8 cellular contexts compared by ENCODE assay signal in the genomic region with DNA sequence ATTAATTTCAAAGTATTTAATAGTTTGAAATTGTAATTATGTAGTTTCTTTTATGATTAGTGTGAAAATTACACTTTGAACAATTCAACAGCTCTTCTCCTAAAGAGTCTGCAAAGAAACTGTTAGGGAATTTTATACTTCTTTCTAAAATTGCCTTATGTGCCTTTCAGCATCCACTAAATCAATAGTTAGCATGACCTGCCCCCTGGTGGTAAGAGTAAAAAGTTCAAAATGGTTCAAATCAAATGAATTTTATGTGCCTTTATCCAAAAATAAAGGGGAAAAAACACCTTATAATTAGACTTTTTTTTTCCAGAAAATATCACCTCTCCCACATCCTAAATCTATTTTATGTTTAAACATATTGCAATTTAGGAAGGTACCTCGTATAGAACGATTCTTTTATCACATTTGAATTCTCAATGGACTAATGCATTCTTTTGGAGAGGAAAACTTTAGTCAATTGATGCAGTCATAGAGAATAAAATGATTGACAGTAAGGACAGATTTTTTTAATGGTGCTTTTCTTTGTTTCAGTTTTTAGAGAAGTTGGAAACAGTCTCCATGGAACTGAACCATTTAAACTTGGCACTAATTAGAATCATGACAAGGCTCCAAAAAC.
DNase-seq lines count a peak whose midpoint lies in the region; ATAC-seq and TF ChIP-seq lines count a peak whose summit lies in the region.

No MANE protein-coding gene starts in this region.

- CTCF ChIA-PET in GM10248 (lab: Yijun Ruan, JAX), result interaction anchor here (0.8 to 9.0 kb wide), 10 partner anchors 12 to 1091 kb away, joined by 3 to 76 read pairs (median 5); no protein-coding TSS in a partner anchor

- TF ChIP-seq CTCF in GM10248 (IDR thresholded peaks at IDR 0.05; ENCODE audit: control extremely low read depth, extremely low read depth, low read depth, missing control alignments), result peak; percentile 56

- POLR2A ChIA-PET in GM10248 (lab: Yijun Ruan, JAX), result no interaction called here

- DNase-seq in CD1c-positive myeloid dendritic cell (ENCODE audit: extremely low spot score), result peak; percentile 59
- DNase-seq in GM10248 (ENCODE audit: extremely low spot score), result peak; percentile 3
- DNase-seq in NCI-H526 treated with DMSO at 0.1 percent for 48 hours (lab: John Stamatoyannopoulos, UW), result peak; percentile 16
- peak; percentile 13 for DNase-seq in central memory CD4-positive, alpha-beta T cell
- peak; percentile 84 for DNase-seq in medulla oblongata (ENCODE audit: extremely low spot score)
- DNase-seq in HuH-7 (ENCODE audit: low spot score), result no peak

- ATAC-seq in HG02610 (IDR thresholded peaks at IDR 0.05; ENCODE audit: unreplicated experiment) (no peak), HG02852 (IDR thresholded peaks at IDR 0.05; ENCODE audit: unreplicated experiment) (no peak)
